13 cellular contexts compared by ENCODE assay signal in the genomic region with DNA sequence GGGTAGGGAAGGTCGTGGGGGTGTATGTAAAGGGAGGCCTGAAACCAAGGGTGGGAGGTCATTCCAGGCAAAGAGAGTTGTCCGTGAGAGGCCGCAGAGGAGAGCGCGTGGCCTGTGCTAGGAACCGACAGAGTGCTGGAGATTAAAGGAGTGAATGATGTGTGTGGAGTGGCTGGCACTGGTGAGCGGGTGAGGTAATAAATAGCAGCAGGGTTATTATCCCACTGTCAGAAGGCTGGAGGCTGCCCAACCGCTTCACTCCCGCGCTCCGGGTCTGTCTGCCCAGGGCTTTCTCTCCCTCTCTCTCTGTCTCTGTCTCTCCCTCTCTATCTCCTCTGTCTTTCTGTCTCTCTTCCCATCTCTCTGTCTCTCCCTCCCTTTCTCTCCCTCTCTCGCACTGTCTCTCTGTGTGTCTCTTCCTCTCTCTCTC. TPM values are rescaled to one million over a fixed set of nuclear protein-coding genes. Genes with fewer than 3 reads are reported as not detected.
A peak's percentile ranks its signal among the peaks of the same experiment; 100 is the strongest.
DNase-seq lines count a peak whose midpoint lies in the region; ATAC-seq, FAIRE-seq and TF ChIP-seq lines count a peak whose summit lies in the region.
"Had no signal": no experiment of that assay in that cellular context is flagged by ENCODE, and none has a peak within 500 bp of the region (broad histone marks: within the 10 kb centered on the region; RNA-seq: fewer than 3 reads in every experiment).

No MANE protein-coding gene starts in this region.

- DNase-seq in DMS53 (lab: John Stamatoyannopoulos, UW) (peak; percentile 51), DMS53 treated with DMSO at 0.1 percent for 48 hours (lab: John Stamatoyannopoulos, UW; ENCODE audit: unreplicated experiment) (no peak), cerebellum (ENCODE audit: low spot score) (peak; percentile 93), HepG2 (ENCODE audit: low spot score) (no peak), uterus (peak; percentile 69 to 84), NCI-H1436 (lab: John Stamatoyannopoulos, UW) (no peak), NCI-H1436 treated with DMSO at 0.1 percent for 48 hours (lab: John Stamatoyannopoulos, UW) (no peak)
- DNase-seq in CD4-positive, alpha-beta memory T cell, result no peak
- DNase-seq: NCI-H1105 treated with DMSO at 0.1 percent for 48 hours had no signal

- peaks cover 11 to 12% of the 10 kb centered on the region in 2 donors for H3K27me3 Mint-ChIP-seq in CD4-positive, alpha-beta memory T cell

- H3K36me3 ChIP-seq in HepG2 (replicated peaks in 1 of 2; ENCODE audit: control insufficient read depth in 1 of 2, insufficient read depth in 2 of 2, low read length in 2 of 2), result no peaks in the 10 kb centered on the region
- H3K36me3 ChIP-seq in uterus, result no peaks in the 10 kb centered on the region
- H3K36me3 ChIP-seq in CD4-positive, alpha-beta memory T cell (ENCODE audit: insufficient read depth, low read length), result no peaks in the 10 kb centered on the region

- no peaks in the 10 kb centered on the region for H3K36me3 Mint-ChIP-seq in CD4-positive, alpha-beta memory T cell
- H3K36me3 Mint-ChIP-seq: stimulated activated memory B cell treated with anti-CD40 and anti-IgM and Interleukin-4, amounts not matched to agents 10 μg/mL and 1 μg/mL and 100 μg/mL, for 72 hours had no signal

- H3K4me3 Mint-ChIP-seq in CD4-positive, alpha-beta memory T cell, result peak overlapping the region in 1 of 8 donors; percentile 27
- H3K4me3 Mint-ChIP-seq: stimulated activated memory B cell treated with anti-CD40 and anti-IgM and Interleukin-4, amounts not matched to agents 10 μg/mL and 1 μg/mL and 100 μg/mL, for 72 hours had no signal

- TF ChIP-seq CTCF in HepG2 (CRISPR knock-in tag; IDR thresholded peaks at IDR 0.05) (no peak), uterus (IDR thresholded peaks at IDR 0.05) (no peak)

- no peaks in the 10 kb centered on the region for H3K79me2 ChIP-seq in HepG2 (ENCODE audit: insufficient read depth, low read length)

- ATAC-seq in HepG2, result peak; percentile 54

- peaks cover 0 to 6% (median 3%) of the 10 kb centered on the region in 8 donors for H3K9me3 Mint-ChIP-seq in CD4-positive, alpha-beta memory T cell

- intact Hi-C loops in HepG2 (cut with micrococcal nuclease; ENCODE audit: unreplicated experiment), result no loop called here
- intact Hi-C loops in uterus (cut with DNase I; ENCODE audit: low total_unique reads), result no loop called here
- intact Hi-C loops in CD4-positive, alpha-beta memory T cell (cut with micrococcal nuclease), result no loop called here

- no peak for TF ChIP-seq EP300 in HepG2 (IDR thresholded peaks at IDR 0.05; ENCODE audit: low read depth in 2 of 2, low read length in 2 of 2)
- no peak for TF ChIP-seq EP300 in HepG2 (CRISPR knock-in tag; IDR thresholded peaks at IDR 0.05; ENCODE audit: borderline replicate concordance)

- in situ Hi-C loops in HepG2 (cut with HindIII; ENCODE audit: extremely low pct_ligation_motif_present, low pct_unique_long_range_greater_than_20kb), result no loop called here

- H3K9me3 ChIP-seq in HepG2 (ENCODE audit: low read length) (no peaks in the 10 kb centered on the region), uterus (no peaks in the 10 kb centered on the region)
- H3K9me3 ChIP-seq in CD4-positive, alpha-beta memory T cell (ENCODE audit: control insufficient read depth in 1 of 2, low read length in 2 of 2), result no peaks in the 10 kb centered on the region

- TF ChIP-seq RAD21 in HepG2 (CRISPR knock-in tag; IDR thresholded peaks at IDR 0.05), result no peak

- WGBS in HepG2 (ENCODE audit: low lambda C conversion rate), result 25% methylated on average over 12 of the region's 12 CpGs

- TF ChIP-seq POLR2A in HepG2 (IDR thresholded peaks at IDR 0.05; ENCODE audit: insufficient read depth in 1 of 2, low read depth in 2 of 2, low read length in 2 of 2), result no peak
- peak in 1 of 2 donors; percentile 31 for TF ChIP-seq POLR2A in uterus (IDR thresholded peaks at IDR 0.05)

- H3K27ac Mint-ChIP-seq in CD4-positive, alpha-beta memory T cell, result no peak overlapping the region
- H3K27ac Mint-ChIP-seq: stimulated activated memory B cell treated with anti-CD40 and anti-IgM and Interleukin-4, amounts not matched to agents 10 μg/mL and 1 μg/mL and 100 μg/mL, for 72 hours had no signal

- H4K20me1 ChIP-seq in HepG2 (ENCODE audit: insufficient read depth, low read length), result no peaks in the 10 kb centered on the region

- BruUV-seq in HepG2 (replicated peaks; lab: Mats Ljungman, UMichigan), result no TSS peak

- H3K4me1 Mint-ChIP-seq in CD4-positive, alpha-beta memory T cell, result peaks cover 0 to 1% (median 0%) of the 10 kb centered on the region in 4 donors
- H3K4me1 Mint-ChIP-seq: stimulated activated memory B cell treated with anti-CD40 and anti-IgM and Interleukin-4, amounts not matched to agents 10 μg/mL and 1 μg/mL and 100 μg/mL, for 72 hours had no signal

- POLR2A ChIA-PET in HepG2 (lab: Yijun Ruan, JAX), result no interaction called here
- POLR2A ChIA-PET in CD4-positive, alpha-beta memory T cell (lab: Charles Lee; ENCODE audit: partially characterized antibody), result no interaction called here

- H2AFZ ChIP-seq in HepG2 (ENCODE audit: low read length), result no peak overlapping the region

- no peak overlapping the region for H3K9ac ChIP-seq in HepG2 (ENCODE audit: insufficient read depth, low read depth, low read length)

- H3K27me3 ChIP-seq in HepG2 (ENCODE audit: control insufficient read depth in 1 of 2, insufficient read depth in 2 of 2, low read length in 2 of 2) (peaks cover 0 to 5% of the 10 kb centered on the region in 2 experiments; a peak in 2 of 5 replicates), uterus (no peaks in the 10 kb centered on the region)
- no peaks in the 10 kb centered on the region for H3K27me3 ChIP-seq in CD4-positive, alpha-beta memory T cell (ENCODE audit: insufficient read depth, low read length)

- H3K27ac ChIP-seq in HepG2 (ENCODE audit: extremely low read length, insufficient read depth, low read length) (no peak overlapping the region), uterus (peak overlapping the region; percentile 45 to 81)
- no peak overlapping the region for H3K27ac ChIP-seq in CD4-positive, alpha-beta memory T cell (ENCODE audit: low read depth, low read length)

- CTCF ChIA-PET in HepG2 (lab: Yijun Ruan, JAX; ENCODE audit: low intra/inter-chr PET ratio, low total read pairs), result no interaction called here
- CTCF ChIA-PET in CD4-positive, alpha-beta memory T cell (lab: Charles Lee; ENCODE audit: partially characterized antibody), result no interaction called here

- peak overlapping the region; percentile 29; the same call in 1 of the 2 replicates for H3K4me2 ChIP-seq in HepG2 (ENCODE audit: low read depth, low read length)

- no peak for FAIRE-seq in HepG2 (lab: Jason Lieb, UNC)
- FAIRE-seq: A204.1, TTC549 had no signal

- peaks cover 16% of the 10 kb centered on the region for H3K4me1 ChIP-seq in HepG2 (ENCODE audit: insufficient read depth, low read length)
- no peaks in the 10 kb centered on the region for H3K4me1 ChIP-seq in uterus
- no peaks in the 10 kb centered on the region for H3K4me1 ChIP-seq in CD4-positive, alpha-beta memory T cell (ENCODE audit: insufficient read depth, low read length)

- H3K4me3 ChIP-seq in HepG2 (replicated peaks in 1 of 3; ENCODE audit: insufficient read depth in 1 of 3, low read depth in 2 of 3, low read length in 3 of 3) (no peak overlapping the region), uterus (no peak overlapping the region)
- no peak overlapping the region for H3K4me3 ChIP-seq in CD4-positive, alpha-beta memory T cell (ENCODE audit: low read length in 2 of 2)

RNA-seq across cellular contexts. Expression of gene ZNF579, which starts 17.4 kb away (rescaled TPM):
- total RNA-seq in cerebellum, result 3.9 TPM
- 1.7 and 2.9 TPM in 2 replicates for total RNA-seq in HepG2 (2016; rRNA removed; fragmentation: Illumina TruSeq; extraction: Trizol)
- total RNA-seq in HepG2 (2016; cell fraction: cytosol; rRNA removed; fragmentation: Illumina TruSeq; extraction: Trizol; ENCODE audit: low read depth), result 1.3 and 1.6 TPM in 2 replicates
- 1.8 and 2.9 TPM in 2 replicates for total RNA-seq in HepG2 (2016; cell fraction: insoluble cytoplasmic fraction; rRNA removed; fragmentation: Illumina TruSeq; extraction: Trizol)
- total RNA-seq in HepG2 (2016; cell fraction: membrane; rRNA removed; fragmentation: Illumina TruSeq; extraction: Trizol), result 2.9 and 3.5 TPM in 2 replicates
- total RNA-seq in HepG2 (2016; cell fraction: nucleus; rRNA removed; fragmentation: Illumina TruSeq; extraction: Trizol), result 1.2 and 1.9 TPM in 2 replicates
- 2.1 and 2.2 TPM in 2 replicates for polyA plus RNA-seq in HepG2 (2011; rRNA removed)
- 1.3 and 2.9 TPM in 2 replicates for polyA plus RNA-seq in HepG2 (2011; cell fraction: cytosol; rRNA removed)
- polyA plus RNA-seq in HepG2 (2011; cell fraction: nucleus; rRNA removed), result 9.0 and 12.3 TPM in 2 replicates
- 3.6 and 5.7 TPM in 2 replicates for polyA plus RNA-seq in HepG2 (2012)
- 1.6 and 2.1 TPM in 2 replicates for polyA plus RNA-seq in HepG2 (2016; cell fraction: cytosol; fragmentation: Illumina TruSeq; extraction: Trizol; ENCODE audit: low read depth)
- polyA plus RNA-seq in HepG2 (2016; cell fraction: insoluble cytoplasmic fraction; fragmentation: Illumina TruSeq; extraction: Trizol; ENCODE audit: low read depth), result 2.8 and 3.3 TPM in 2 replicates
- 2.7 TPM in 2 replicates for polyA plus RNA-seq in HepG2 (2016; cell fraction: membrane; fragmentation: Illumina TruSeq; extraction: Trizol; ENCODE audit: low read depth)
- polyA plus RNA-seq in HepG2 (2016; cell fraction: nucleus; fragmentation: Illumina TruSeq; extraction: Trizol; ENCODE audit: insufficient read depth, low read depth), result 8.4 and 9.1 TPM in 2 replicates
- polyA minus RNA-seq in HepG2 (2011; rRNA and poly(A)+ RNA removed; ENCODE audit: low replicate concordance), result 5.6 and 7.6 TPM in 2 replicates
- 3.6 and 4.7 TPM in 2 replicates for polyA minus RNA-seq in HepG2 (2011; cell fraction: cytosol; rRNA and poly(A)+ RNA removed)
- polyA minus RNA-seq in HepG2 (2011; cell fraction: nucleus; rRNA and poly(A)+ RNA removed), result 3.0 and 3.3 TPM in 2 replicates
- 10 to 100 TPM in 1 of 4 donors, 1 to 10 TPM in 1, not detected in 2; 4.4 to 21.9 TPM for total RNA-seq in uterus
- total RNA-seq in CD4-positive, alpha-beta memory T cell, result 1 to 10 TPM; 8.0 to 9.6 TPM
- under 1 TPM in 1 of 2 donors, not detected in 1; 0.62 TPM for polyA plus RNA-seq in CD4-positive, alpha-beta memory T cell

RNA-seq across cellular contexts. Expression of gene SBK3, which starts 17.9 kb away (rescaled TPM):
- not detected for total RNA-seq in cerebellum
- total RNA-seq in HepG2 (2016; rRNA removed; fragmentation: Illumina TruSeq; extraction: Trizol), result 0.46 and 0.66 TPM in 2 replicates
- not detected in 2 replicates for total RNA-seq in HepG2 (2016; cell fraction: cytosol; rRNA removed; fragmentation: Illumina TruSeq; extraction: Trizol; ENCODE audit: low read depth)
- 0.24 and 0.35 TPM in 2 replicates for total RNA-seq in HepG2 (2016; cell fraction: insoluble cytoplasmic fraction; rRNA removed; fragmentation: Illumina TruSeq; extraction: Trizol)
- total RNA-seq in HepG2 (2016; cell fraction: membrane; rRNA removed; fragmentation: Illumina TruSeq; extraction: Trizol), result 0.19 and 0.24 TPM in 2 replicates
- total RNA-seq in HepG2 (2016; cell fraction: nucleus; rRNA removed; fragmentation: Illumina TruSeq; extraction: Trizol), result 0.38 and 0.62 TPM in 2 replicates
- 0.77 and 1.5 TPM in 2 replicates for polyA plus RNA-seq in HepG2 (2011; rRNA removed)
- polyA plus RNA-seq in HepG2 (2011; cell fraction: cytosol; rRNA removed), result 1.0 and 1.4 TPM in 2 replicates
- 2.0 and 3.1 TPM in 2 replicates for polyA plus RNA-seq in HepG2 (2011; cell fraction: nucleus; rRNA removed)
- 0.91 and 2.0 TPM in 2 replicates for polyA plus RNA-seq in HepG2 (2012)
- polyA plus RNA-seq in HepG2 (2016; cell fraction: cytosol; fragmentation: Illumina TruSeq; extraction: Trizol; ENCODE audit: low read depth), result not detected in 2 replicates
- 0.19 TPM in 1 of 2 replicates, not detected in the other for polyA plus RNA-seq in HepG2 (2016; cell fraction: insoluble cytoplasmic fraction; fragmentation: Illumina TruSeq; extraction: Trizol; ENCODE audit: low read depth)
- polyA plus RNA-seq in HepG2 (2016; cell fraction: membrane; fragmentation: Illumina TruSeq; extraction: Trizol; ENCODE audit: low read depth), result 0.13 TPM in 1 of 2 replicates, not detected in the other
- 0.81 and 0.96 TPM in 2 replicates for polyA plus RNA-seq in HepG2 (2016; cell fraction: nucleus; fragmentation: Illumina TruSeq; extraction: Trizol; ENCODE audit: insufficient read depth, low read depth)
- polyA minus RNA-seq in HepG2 (2011; rRNA and poly(A)+ RNA removed; ENCODE audit: low replicate concordance), result 1.2 TPM in 1 of 2 replicates, not detected in the other
- 0.53 TPM in 1 of 2 replicates, not detected in the other for polyA minus RNA-seq in HepG2 (2011; cell fraction: cytosol; rRNA and poly(A)+ RNA removed)
- polyA minus RNA-seq in HepG2 (2011; cell fraction: nucleus; rRNA and poly(A)+ RNA removed), result 0.37 and 0.52 TPM in 2 replicates
- under 1 TPM in 2 of 4 donors, not detected in 2; 0.34 to 0.35 TPM for total RNA-seq in uterus
- total RNA-seq in CD4-positive, alpha-beta memory T cell, result not detected
- not detected for polyA plus RNA-seq in CD4-positive, alpha-beta memory T cell

RNA-seq across cellular contexts. Expression of gene SBK2, which starts 26.3 kb away (rescaled TPM):
- total RNA-seq in cerebellum, result not detected
- total RNA-seq in HepG2 (2016; rRNA removed; fragmentation: Illumina TruSeq; extraction: Trizol), result 0.24 and 0.45 TPM in 2 replicates
- not detected in 2 replicates for total RNA-seq in HepG2 (2016; cell fraction: cytosol; rRNA removed; fragmentation: Illumina TruSeq; extraction: Trizol; ENCODE audit: low read depth)
- not detected in 2 replicates for total RNA-seq in HepG2 (2016; cell fraction: insoluble cytoplasmic fraction; rRNA removed; fragmentation: Illumina TruSeq; extraction: Trizol)
- 0.22 and 0.28 TPM in 2 replicates for total RNA-seq in HepG2 (2016; cell fraction: membrane; rRNA removed; fragmentation: Illumina TruSeq; extraction: Trizol)
- not detected in 2 replicates for total RNA-seq in HepG2 (2016; cell fraction: nucleus; rRNA removed; fragmentation: Illumina TruSeq; extraction: Trizol)
- polyA plus RNA-seq in HepG2 (2011; rRNA removed), result 0.14 TPM in 1 of 2 replicates, not detected in the other
- 0.13 and 0.16 TPM in 2 replicates for polyA plus RNA-seq in HepG2 (2011; cell fraction: cytosol; rRNA removed)
- polyA plus RNA-seq in HepG2 (2011; cell fraction: nucleus; rRNA removed), result 1.0 and 1.3 TPM in 2 replicates
- polyA plus RNA-seq in HepG2 (2012), result 0.25 and 0.45 TPM in 2 replicates
- polyA plus RNA-seq in HepG2 (2016; cell fraction: cytosol; fragmentation: Illumina TruSeq; extraction: Trizol; ENCODE audit: low read depth), result not detected in 2 replicates
- polyA plus RNA-seq in HepG2 (2016; cell fraction: insoluble cytoplasmic fraction; fragmentation: Illumina TruSeq; extraction: Trizol; ENCODE audit: low read depth), result 0.22 and 0.32 TPM in 2 replicates
- polyA plus RNA-seq in HepG2 (2016; cell fraction: membrane; fragmentation: Illumina TruSeq; extraction: Trizol; ENCODE audit: low read depth), result not detected in 2 replicates
- polyA plus RNA-seq in HepG2 (2016; cell fraction: nucleus; fragmentation: Illumina TruSeq; extraction: Trizol; ENCODE audit: insufficient read depth, low read depth), result not detected in 2 replicates
- polyA minus RNA-seq in HepG2 (2011; rRNA and poly(A)+ RNA removed; ENCODE audit: low replicate concordance), result 0.54 TPM in 1 of 2 replicates, not detected in the other
- polyA minus RNA-seq in HepG2 (2011; cell fraction: cytosol; rRNA and poly(A)+ RNA removed), result 0.59 and 0.79 TPM in 2 replicates
- not detected in 2 replicates for polyA minus RNA-seq in HepG2 (2011; cell fraction: nucleus; rRNA and poly(A)+ RNA removed)
- total RNA-seq in uterus, result not detected
- total RNA-seq in CD4-positive, alpha-beta memory T cell, result not detected
- not detected for polyA plus RNA-seq in CD4-positive, alpha-beta memory T cell
- total RNA-seq: RPMI7951 had no signal

RNA-seq across cellular contexts. Expression of gene FIZ1, which starts 36.0 kb away (rescaled TPM):
- total RNA-seq in cerebellum (2.2 TPM), HepG2 (2016; rRNA removed; fragmentation: Illumina TruSeq; extraction: Trizol) (3.4 and 5.9 TPM in 2 replicates), uterus (10 to 100 TPM in 1 of 4 donors, 1 to 10 TPM in 1, under 1 TPM in 2; 0.26 to 19.3 (median 2.4) TPM)
- total RNA-seq in HepG2 (2016; cell fraction: cytosol; rRNA removed; fragmentation: Illumina TruSeq; extraction: Trizol; ENCODE audit: low read depth), result 0.97 and 1.0 TPM in 2 replicates
- total RNA-seq in HepG2 (2016; cell fraction: insoluble cytoplasmic fraction; rRNA removed; fragmentation: Illumina TruSeq; extraction: Trizol), result 3.3 and 4.8 TPM in 2 replicates
- 3.8 and 4.3 TPM in 2 replicates for total RNA-seq in HepG2 (2016; cell fraction: membrane; rRNA removed; fragmentation: Illumina TruSeq; extraction: Trizol)
- total RNA-seq in HepG2 (2016; cell fraction: nucleus; rRNA removed; fragmentation: Illumina TruSeq; extraction: Trizol), result 4.3 and 5.0 TPM in 2 replicates
- polyA plus RNA-seq in HepG2 (2011; rRNA removed), result 3.6 and 4.1 TPM in 2 replicates
- 2.4 and 3.2 TPM in 2 replicates for polyA plus RNA-seq in HepG2 (2011; cell fraction: cytosol; rRNA removed)
- 9.6 and 12.9 TPM in 2 replicates for polyA plus RNA-seq in HepG2 (2011; cell fraction: nucleus; rRNA removed)
- 6.5 and 7.8 TPM in 2 replicates for polyA plus RNA-seq in HepG2 (2012)
- 1.7 and 2.0 TPM in 2 replicates for polyA plus RNA-seq in HepG2 (2016; cell fraction: cytosol; fragmentation: Illumina TruSeq; extraction: Trizol; ENCODE audit: low read depth)
- polyA plus RNA-seq in HepG2 (2016; cell fraction: insoluble cytoplasmic fraction; fragmentation: Illumina TruSeq; extraction: Trizol; ENCODE audit: low read depth), result 7.2 and 8.9 TPM in 2 replicates
- polyA plus RNA-seq in HepG2 (2016; cell fraction: membrane; fragmentation: Illumina TruSeq; extraction: Trizol; ENCODE audit: low read depth), result 5.5 and 6.4 TPM in 2 replicates
- polyA plus RNA-seq in HepG2 (2016; cell fraction: nucleus; fragmentation: Illumina TruSeq; extraction: Trizol; ENCODE audit: insufficient read depth, low read depth), result 14.5 and 17.0 TPM in 2 replicates
- polyA minus RNA-seq in HepG2 (2011; rRNA and poly(A)+ RNA removed; ENCODE audit: low replicate concordance), result 7.4 and 7.8 TPM in 2 replicates
- 4.2 and 4.4 TPM in 2 replicates for polyA minus RNA-seq in HepG2 (2011; cell fraction: cytosol; rRNA and poly(A)+ RNA removed)
- polyA minus RNA-seq in HepG2 (2011; cell fraction: nucleus; rRNA and poly(A)+ RNA removed), result 4.4 and 6.8 TPM in 2 replicates
- total RNA-seq in CD4-positive, alpha-beta memory T cell, result 10 to 100 TPM; 20.8 to 26.4 TPM
- 1 to 10 TPM in 1 of 2 donors, under 1 TPM in 1; 0.99 to 5.3 TPM for polyA plus RNA-seq in CD4-positive, alpha-beta memory T cell

RNA-seq across cellular contexts. Expression of gene ZNF524, which starts 36.8 kb away (rescaled TPM):
- total RNA-seq in cerebellum (3.6 TPM), HepG2 (2016; rRNA removed; fragmentation: Illumina TruSeq; extraction: Trizol) (1.6 and 4.6 TPM in 2 replicates), uterus (10 to 100 TPM in 3 of 4 donors, 1 to 10 TPM in 1; 5.4 to 20.4 (median 14.6) TPM)
- 6.2 and 7.2 TPM in 2 replicates for total RNA-seq in HepG2 (2016; cell fraction: cytosol; rRNA removed; fragmentation: Illumina TruSeq; extraction: Trizol; ENCODE audit: low read depth)
- 2.8 and 4.6 TPM in 2 replicates for total RNA-seq in HepG2 (2016; cell fraction: insoluble cytoplasmic fraction; rRNA removed; fragmentation: Illumina TruSeq; extraction: Trizol)
- total RNA-seq in HepG2 (2016; cell fraction: membrane; rRNA removed; fragmentation: Illumina TruSeq; extraction: Trizol), result 7.6 and 10.2 TPM in 2 replicates
- 2.7 TPM in 2 replicates for total RNA-seq in HepG2 (2016; cell fraction: nucleus; rRNA removed; fragmentation: Illumina TruSeq; extraction: Trizol)
- 3.2 and 5.0 TPM in 2 replicates for polyA plus RNA-seq in HepG2 (2011; rRNA removed)
- polyA plus RNA-seq in HepG2 (2011; cell fraction: cytosol; rRNA removed), result 3.9 and 7.0 TPM in 2 replicates
- polyA plus RNA-seq in HepG2 (2011; cell fraction: nucleus; rRNA removed), result 8.3 and 9.7 TPM in 2 replicates
- 2.9 and 4.1 TPM in 2 replicates for polyA plus RNA-seq in HepG2 (2012)
- 8.5 and 8.9 TPM in 2 replicates for polyA plus RNA-seq in HepG2 (2016; cell fraction: cytosol; fragmentation: Illumina TruSeq; extraction: Trizol; ENCODE audit: low read depth)
- polyA plus RNA-seq in HepG2 (2016; cell fraction: insoluble cytoplasmic fraction; fragmentation: Illumina TruSeq; extraction: Trizol; ENCODE audit: low read depth), result 3.6 and 4.5 TPM in 2 replicates
- 9.0 and 9.5 TPM in 2 replicates for polyA plus RNA-seq in HepG2 (2016; cell fraction: membrane; fragmentation: Illumina TruSeq; extraction: Trizol; ENCODE audit: low read depth)
- polyA plus RNA-seq in HepG2 (2016; cell fraction: nucleus; fragmentation: Illumina TruSeq; extraction: Trizol; ENCODE audit: insufficient read depth, low read depth), result 4.9 and 5.2 TPM in 2 replicates
- polyA minus RNA-seq in HepG2 (2011; rRNA and poly(A)+ RNA removed; ENCODE audit: low replicate concordance), result 3.5 and 3.9 TPM in 2 replicates
- 2.5 and 3.1 TPM in 2 replicates for polyA minus RNA-seq in HepG2 (2011; cell fraction: cytosol; rRNA and poly(A)+ RNA removed)
- polyA minus RNA-seq in HepG2 (2011; cell fraction: nucleus; rRNA and poly(A)+ RNA removed), result 2.7 and 3.3 TPM in 2 replicates
- 10 to 100 TPM; 31.2 to 34.0 TPM for total RNA-seq in CD4-positive, alpha-beta memory T cell
- 10 to 100 TPM; 26.2 to 40.1 TPM for polyA plus RNA-seq in CD4-positive, alpha-beta memory T cell

Comparison
In these comparisons a context has a peak if more than half of its experiments do, and no peak if none do; other contexts are left out.
1. DNase-seq: peak in DMS53 (single experiment), cerebellum (single experiment) and uterus (2 of 2); none in DMS53 treated with DMSO at 0.1 percent for 48 hours (single experiment), HepG2 (single experiment), NCI-H1436 (single experiment), NCI-H1436 treated with DMSO at 0.1 percent for 48 hours (single experiment) and CD4-positive, alpha-beta memory T cell (0 of 5).
2. H3K27ac ChIP-seq: peak in uterus (2 of 2); none in HepG2 (single experiment) and CD4-positive, alpha-beta memory T cell (single experiment).